Comparison of ENCODE assay signal across 10 cellular contexts in genomic region chr13:64471916-64472315, GRCh38.
A peak's percentile ranks its signal among the peaks of the same experiment; 100 is the strongest.
DNase-seq lines count a peak whose midpoint lies in the region; ATAC-seq and TF ChIP-seq lines count a peak whose summit lies in the region.
"Had no signal": no experiment of that assay in that cellular context is flagged by ENCODE, and none has a peak within 500 bp of the region (broad histone marks: within the 10 kb centered on the region; RNA-seq: fewer than 3 reads in every experiment).

No MANE protein-coding gene starts in this region.

- H3K27me3 Mint-ChIP-seq in CD14-positive monocyte (ENCODE audit: low read depth in 3 of 3): no peaks in the 10 kb centered on the region

- no peak overlapping the region for H3K4me3 ChIP-seq in heart right ventricle
- H3K4me3 ChIP-seq in right atrium auricular region: no peak overlapping the region
- no peak overlapping the region for H3K4me3 ChIP-seq in PC-9
- H3K4me3 ChIP-seq in epithelial cell of proximal tubule (ENCODE audit: low read depth, low read length): no peak overlapping the region
- H3K4me3 ChIP-seq: transverse colon had no signal

- peak overlapping the region; percentile 54; the same call in 1 of the 2 replicates for H2AFZ ChIP-seq in PC-9

- H3K27ac ChIP-seq in heart right ventricle (no peak overlapping the region), right atrium auricular region (no peak overlapping the region), PC-9 (no peak overlapping the region)
- H3K27ac ChIP-seq: HL-60, transverse colon had no signal

- H3K9me3 Mint-ChIP-seq in CD14-positive monocyte: peaks cover 0 to 2% (median 0%) of the 10 kb centered on the region in 7 donors

- no peaks in the 10 kb centered on the region for H3F3A ChIP-seq in PC-9 (ENCODE audit: insufficient read depth, low read depth)

- no peak overlapping the region for H3K27ac Mint-ChIP-seq in CD14-positive monocyte

- H3K4me1 ChIP-seq in heart right ventricle (no peaks in the 10 kb centered on the region), right atrium auricular region (no peaks in the 10 kb centered on the region), PC-9 (replicated peaks; ENCODE audit: insufficient read depth) (no peaks in the 10 kb centered on the region)
- H3K4me1 ChIP-seq: transverse colon had no signal

- H3K4me1 Mint-ChIP-seq in CD14-positive monocyte: no peaks in the 10 kb centered on the region

- TF ChIP-seq CTCF in heart right ventricle (IDR thresholded peaks at IDR 0.05) (peak in 5 of 9 donors; percentile 6 to 57 (median 44)), right atrium auricular region (IDR thresholded peaks at IDR 0.05) (peak in 1 of 2 donors; percentile 34), PC-9 (conservative IDR thresholded peaks at IDR 0.05) (peak; percentile 72), epithelial cell of proximal tubule (conservative IDR thresholded peaks at IDR 0.05; ENCODE audit: low read depth, low read length) (peak; percentile 53), CD14-positive monocyte (IDR thresholded peaks at IDR 0.05) (no peak)

- H3K79me2 ChIP-seq in PC-9 (ENCODE audit: low read depth): no peaks in the 10 kb centered on the region

- WGBS in heart right ventricle, 2 donors: 52 to 71% methylated on average over 2 of the region's 2 CpGs

- CTCF ChIA-PET in PC-9 (lab: Charles Lee): interaction anchor here (0.6 to 1.6 kb wide), 3 partner anchors 457 to 1166 kb away, joined by 3 to 6 read pairs (median 3); no protein-coding TSS in a partner anchor

- H3K4me2 ChIP-seq in PC-9: no peak overlapping the region

- H3K4me3 Mint-ChIP-seq in CD14-positive monocyte: no peak overlapping the region

- DNase-seq in heart right ventricle: no peak
- no peak for DNase-seq in right atrium auricular region (ENCODE audit: low spot score)
- peak in 1 of 2 experiments; percentile 46 for DNase-seq in PC-9
- no peak for DNase-seq in epithelial cell of proximal tubule (ENCODE audit: low read depth)
- no peak for DNase-seq in CD14-positive monocyte (ENCODE audit: low spot score)
- no peak for DNase-seq in T-helper 1 cell
- no peak for DNase-seq in NCI-H2029 treated with DMSO at 0.1 percent for 48 hours (lab: John Stamatoyannopoulos, UW)
- DNase-seq: transverse colon had no signal

- POLR2A ChIA-PET in PC-9 (lab: Charles Lee; ENCODE audit: unreplicated experiment): no interaction called here

- H3K27me3 ChIP-seq in heart right ventricle (no peaks in the 10 kb centered on the region), right atrium auricular region (no peaks in the 10 kb centered on the region), PC-9 (ENCODE audit: insufficient read depth, low read depth) (no peaks in the 10 kb centered on the region)
- H3K27me3 ChIP-seq: transverse colon had no signal

- H3K9me2 ChIP-seq in PC-9 (ENCODE audit: insufficient read depth): no peaks in the 10 kb centered on the region

- intact Hi-C loops in heart right ventricle (cut with DNase I) (no loop called here), PC-9 (cut with micrococcal nuclease; ENCODE audit: unreplicated experiment) (loop anchor here (2.0 to 10.0 kb wide), 5 partner anchors 63 to 1165 kb away; no protein-coding TSS in a partner anchor), CD14-positive monocyte (cut with micrococcal nuclease) (no loop called here)

- no peaks in the 10 kb centered on the region for H4K20me1 ChIP-seq in PC-9 (ENCODE audit: insufficient read depth)

- no peaks in the 10 kb centered on the region for H3K36me3 Mint-ChIP-seq in CD14-positive monocyte

- H3K9me3 ChIP-seq in heart right ventricle: peaks cover 0 to 6% (median 0%) of the 10 kb centered on the region in 11 donors
- H3K9me3 ChIP-seq in right atrium auricular region: no peaks in the 10 kb centered on the region
- H3K9me3 ChIP-seq in PC-9 (ENCODE audit: insufficient read depth, low read depth): peaks cover 3% of the 10 kb centered on the region; the same call in 1 of the 2 replicates
- H3K9me3 ChIP-seq: transverse colon had no signal

- ATAC-seq in heart right ventricle (no peak), HG03095 (IDR thresholded peaks at IDR 0.05; ENCODE audit: unreplicated experiment) (no peak)

- no peaks in the 10 kb centered on the region for H3K36me3 ChIP-seq in heart right ventricle
- H3K36me3 ChIP-seq in right atrium auricular region: no peaks in the 10 kb centered on the region
- no peaks in the 10 kb centered on the region for H3K36me3 ChIP-seq in PC-9 (ENCODE audit: low read depth)
- H3K36me3 ChIP-seq: transverse colon had no signal

- no TSS peak for BruUV-seq in PC-9 (replicated peaks; lab: Mats Ljungman, UMichigan)
